In the genomic region with DNA sequence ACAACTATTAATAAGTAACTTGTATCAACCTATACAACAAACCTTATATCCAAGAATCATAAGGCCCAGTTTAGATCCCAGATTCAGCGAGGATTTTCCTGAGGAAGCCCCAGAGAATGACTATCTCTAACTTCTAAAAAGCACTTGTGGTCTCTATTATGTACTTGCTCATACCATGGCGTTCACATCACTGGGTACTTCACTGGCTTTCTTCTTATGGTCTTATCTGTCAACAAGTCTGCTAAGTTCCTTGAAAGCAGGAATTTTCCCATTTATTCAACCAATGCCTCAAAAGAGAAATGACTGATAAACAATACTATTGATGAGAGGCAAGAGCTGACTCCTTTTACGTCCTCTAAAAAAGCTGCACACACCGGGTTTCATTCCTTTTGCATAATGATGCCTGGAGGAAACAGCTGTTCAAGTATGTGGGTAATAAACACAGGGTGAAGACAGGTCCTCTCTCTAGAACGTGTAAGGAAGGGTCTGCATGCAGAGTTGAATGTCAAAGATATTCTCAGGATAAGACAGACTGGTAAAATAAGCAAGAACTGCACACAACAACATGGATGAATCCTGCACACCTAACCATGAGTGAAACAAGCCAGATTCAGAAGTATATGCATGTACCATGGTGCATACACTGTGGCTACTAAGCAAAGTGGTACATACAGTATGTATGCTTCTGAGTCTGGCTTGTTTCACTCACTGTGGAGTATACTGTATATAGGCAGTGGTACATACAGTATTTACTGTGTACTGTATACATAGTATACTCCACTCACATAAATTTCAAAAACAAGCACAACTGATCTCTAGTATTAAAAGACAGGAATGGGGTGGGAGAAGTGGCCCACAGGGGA, we compare ENCODE assay signal across 12 cellular contexts. TPM values are rescaled to one million over a fixed set of nuclear protein-coding genes. Genes with fewer than 3 reads are reported as not detected.
DNase-seq lines count a peak whose midpoint lies in the region; ATAC-seq and TF ChIP-seq lines count a peak whose summit lies in the region.
"Had no signal": no experiment of that assay in that cellular context is flagged by ENCODE, and none has a peak within 500 bp of the region (broad histone marks: within the 10 kb centered on the region; RNA-seq: fewer than 3 reads in every experiment).

No MANE protein-coding gene starts in this region.

- H3K27me3 ChIP-seq in mucosa of rectum (ENCODE audit: control insufficient read depth in 2 of 2, insufficient read depth in 2 of 2, low read length in 2 of 2) = no peaks in the 10 kb centered on the region
- no peaks in the 10 kb centered on the region for H3K27me3 ChIP-seq in body of pancreas
- H3K27me3 ChIP-seq: transverse colon had no signal

- no peak overlapping the region for H3K9ac ChIP-seq in mucosa of rectum (ENCODE audit: low read depth in 1 of 2, low read length in 2 of 2)

- ATAC-seq in GM18861 (IDR thresholded peaks at IDR 0.05; ENCODE audit: unreplicated experiment) (peak; percentile 53), GM21515 (IDR thresholded peaks at IDR 0.05; ENCODE audit: unreplicated experiment) (peak; percentile 61), HG03135 (IDR thresholded peaks at IDR 0.05; ENCODE audit: unreplicated experiment) (peak; percentile 49), body of pancreas (no peak), HG03565 (IDR thresholded peaks at IDR 0.05; ENCODE audit: unreplicated experiment) (no peak)

- TF ChIP-seq POLR2A in body of pancreas (IDR thresholded peaks at IDR 0.05) = no peak

- peaks cover 7 to 15% of the 10 kb centered on the region in 2 donors for H3K4me1 ChIP-seq in mucosa of rectum (ENCODE audit: control insufficient read depth in 2 of 2, insufficient read depth in 2 of 2, low read length in 2 of 2)
- H3K4me1 ChIP-seq in body of pancreas = peaks cover 7% of the 10 kb centered on the region

- H3K36me3 ChIP-seq in mucosa of rectum (ENCODE audit: control insufficient read depth in 2 of 2, insufficient read depth in 2 of 2, low read length in 2 of 2) (peaks cover 6 to 17% of the 10 kb centered on the region in 2 donors), body of pancreas (replicated peaks in 1 of 2; ENCODE audit: insufficient read depth in 1 of 2, low read depth in 2 of 2) (no peaks in the 10 kb centered on the region)
- H3K36me3 ChIP-seq: transverse colon had no signal

- WGBS in body of pancreas, 2 donors = 74 to 79% methylated on average over 5 of the region's 5 CpGs

- no peak for TF ChIP-seq CTCF in body of pancreas (IDR thresholded peaks at IDR 0.05)

- intact Hi-C loops in body of pancreas (cut with DNase I) = no loop called here

- H3K27ac ChIP-seq in mucosa of rectum (ENCODE audit: low read depth in 2 of 2, low read length in 2 of 2) = peak overlapping the region; percentile 6 to 35
- H3K27ac ChIP-seq in body of pancreas = no peak overlapping the region
- H3K27ac ChIP-seq: PC-9 had no signal

- H3K9me3 ChIP-seq in mucosa of rectum (ENCODE audit: control insufficient read depth in 2 of 2, low read length in 2 of 2) = no peaks in the 10 kb centered on the region
- no peaks in the 10 kb centered on the region for H3K9me3 ChIP-seq in body of pancreas
- H3K9me3 ChIP-seq: transverse colon had no signal

- DNase-seq in body of pancreas (no peak), HCEC 1CT (no peak)
- no peak for DNase-seq in activated CD8-positive, alpha-beta memory T cell treated with anti-CD3 and anti-CD28 coated beads, Interleukin-2, amount 50 U/mL, for 48 hours
- DNase-seq: NCI-H1048, PC-9, T1000, transverse colon had no signal

- H3K4me3 ChIP-seq in mucosa of rectum (ENCODE audit: low read length in 2 of 2) (no peak overlapping the region), body of pancreas (no peak overlapping the region)
- H3K4me3 ChIP-seq: PC-9, transverse colon had no signal

RNA-seq across cellular contexts. Expression of gene RYBP, which starts 6.9 kb away (rescaled TPM):
- total RNA-seq in body of pancreas = 1 to 10 TPM; 2.0 to 4.2 TPM

Comparison
In these comparisons a context has a peak if more than half of its experiments do, and no peak if none do; other contexts are left out.
1. ATAC-seq: peak in GM18861 (single experiment), GM21515 (single experiment) and HG03135 (single experiment); none in body of pancreas (single experiment) and HG03565 (single experiment).
2. H3K27ac ChIP-seq: peak in mucosa of rectum (2 of 2); none in body of pancreas (0 of 4).